In genomic region chr2:75646583-75647425, GRCh38 we compare ENCODE assay signal across 8 cellular contexts. TPM values are rescaled to one million over a fixed set of nuclear protein-coding genes. Genes with fewer than 3 reads are reported as not detected.
DNase-seq lines count a peak whose midpoint lies in the region; ATAC-seq and TF ChIP-seq lines count a peak whose summit lies in the region.

Gene MRPL19 (plus strand): TSS chr2:75646783. CDS start chr2:75646808, 25 bp downstream.

- peak; percentile 20 for TF ChIP-seq CTCF in epithelial cell of esophagus (IDR thresholded peaks at IDR 0.05; ENCODE audit: insufficient read depth, low read depth, low read length, missing control alignments)

- peak; percentile 97 for ATAC-seq in GM21526 (IDR thresholded peaks at IDR 0.05; ENCODE audit: low FRiP score, unreplicated experiment)

- H3K9me3 ChIP-seq in mononuclear cell (ENCODE audit: low read depth, low read length) = no peaks in the 10 kb centered on the region

- H3K4me3 ChIP-seq in epithelial cell of esophagus (ENCODE audit: low read length) = peak within 1 kb of the TSS; percentile 79
- peak within 1 kb of the TSS; percentile 92 for H3K4me3 ChIP-seq in mononuclear cell (ENCODE audit: low read length)

- peaks cover 16% of the 10 kb centered on the region for H3K4me1 ChIP-seq in mononuclear cell (ENCODE audit: insufficient read depth, low read length)

- no peaks in the 10 kb centered on the region for H3K27me3 ChIP-seq in mononuclear cell (ENCODE audit: insufficient read depth, low read length)

- DNase-seq in DMS 273 treated with DMSO at 0.1 percent for 48 hours (lab: John Stamatoyannopoulos, UW) (peak; percentile 81), HuH-7 (ENCODE audit: low spot score) (peak; percentile 78), OCI-M1 (lab: John Stamatoyannopoulos, UW) (peak; percentile 84), activated T-cell treated with anti-CD3 and anti-CD28 coated beads for 1 hour (ENCODE audit: low read depth) (peak; percentile 53), epithelial cell of esophagus (ENCODE audit: low read depth) (peak; percentile 94)
- peak; percentile 49 to 56 for DNase-seq in stimulated activated CD8-positive, alpha-beta memory T cell treated with anti-CD3 and anti-CD28 coated beads, Interleukin-2, amount 100 ng/mL, for 48 hours (ENCODE audit: low read depth in 2 of 2)

RNA-seq across cellular contexts. Expression of gene MRPL19, which starts in this region (rescaled TPM):
- total RNA-seq in mononuclear cell = 11.5 TPM

Comparison
In these comparisons a context has a peak if more than half of its experiments do, and no peak if none do; other contexts are left out.
1. Peak in every context shown above with its lines: DNase-seq, ATAC-seq and H3K4me3 ChIP-seq.